Comparison of ENCODE assay signal across 9 cellular contexts in the genomic region with DNA sequence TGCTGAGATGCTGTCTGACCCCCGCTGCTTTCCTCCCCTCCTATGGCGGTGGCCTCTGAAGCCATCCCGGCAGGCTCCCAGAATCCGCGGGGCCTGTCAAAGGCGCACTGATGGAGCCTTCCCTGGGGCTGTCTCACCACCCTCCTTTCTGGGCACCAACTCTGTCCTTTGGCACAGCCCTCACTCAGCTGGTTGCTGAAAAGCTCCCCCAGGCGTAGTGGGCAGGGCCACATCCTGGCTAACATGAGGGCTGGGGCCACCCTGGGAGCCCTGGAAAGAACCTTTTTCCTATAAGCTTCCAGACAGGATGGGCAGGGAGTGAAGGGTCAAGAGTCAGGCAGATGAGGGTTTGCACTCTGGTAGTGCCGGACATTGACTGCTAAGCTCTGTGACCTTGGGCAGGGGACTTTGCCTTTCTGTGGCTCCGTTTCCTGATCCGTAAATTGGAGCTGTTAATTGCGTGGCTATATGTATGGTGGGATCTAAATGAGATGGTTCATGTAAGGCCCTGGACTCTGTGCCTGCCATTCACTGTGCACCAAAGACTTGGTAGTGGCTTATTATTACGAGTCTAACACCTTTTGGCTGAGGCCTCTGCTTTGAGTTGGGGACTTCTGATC. TPM values are rescaled to one million over a fixed set of nuclear protein-coding genes. Genes with fewer than 3 reads are reported as not detected.
A peak's percentile ranks its signal among the peaks of the same experiment; 100 is the strongest.
DNase-seq lines count a peak whose midpoint lies in the region; ATAC-seq and TF ChIP-seq lines count a peak whose summit lies in the region.
"Had no signal": no experiment of that assay in that cellular context is flagged by ENCODE, and none has a peak within 500 bp of the region (broad histone marks: within the 10 kb centered on the region; RNA-seq: fewer than 3 reads in every experiment).

No MANE protein-coding gene starts in this region.

- ATAC-seq in right cardiac atrium, result peak; percentile 6 to 64
- no peak for ATAC-seq in HG02642 (IDR thresholded peaks at IDR 0.05; ENCODE audit: poor library complexity, unreplicated experiment)

- CTCF ChIA-PET in activated CD4-positive, alpha-beta memory T cell treated with anti-CD3 and anti-CD28 coated beads for 36 hours (lab: Charles Lee), result interaction anchor here (0.7 to 3.0 kb wide), 6 partner anchors 13 to 347 kb away, joined by 3 to 16 read pairs (median 6); partner anchors contain the start of gene LASP1NB

- H3K4me1 Mint-ChIP-seq in HFFc6 (ENCODE audit: low read depth), result peaks cover 39% of the 10 kb centered on the region
- H3K4me1 Mint-ChIP-seq in activated CD4-positive, alpha-beta memory T cell treated with anti-CD3 and anti-CD28 coated beads for 36 hours (ENCODE audit: low read depth), result peaks cover 73% of the 10 kb centered on the region

- peak overlapping the region; percentile 67 for H3K27ac Mint-ChIP-seq in HFFc6
- H3K27ac Mint-ChIP-seq in activated CD4-positive, alpha-beta memory T cell treated with anti-CD3 and anti-CD28 coated beads for 36 hours, result peak overlapping the region; percentile 94

- H3K36me3 Mint-ChIP-seq in HFFc6 (ENCODE audit: low read depth), result peaks cover 22% of the 10 kb centered on the region
- H3K36me3 Mint-ChIP-seq in activated CD4-positive, alpha-beta memory T cell treated with anti-CD3 and anti-CD28 coated beads for 36 hours, result peaks cover 34% of the 10 kb centered on the region

- 52% methylated on average over 12 of the region's 12 CpGs for WGBS in right cardiac atrium
- WGBS in spleen, 5 donors, result 42 to 58% (median 56%) methylated on average over 7 to 12 of the region's 12 CpGs

- H3K9me3 ChIP-seq in right cardiac atrium (ENCODE audit: control insufficient read depth, low read length) (no peaks in the 10 kb centered on the region), spleen (no peaks in the 10 kb centered on the region)

- peaks cover 14% of the 10 kb centered on the region for H3K27me3 Mint-ChIP-seq in HFFc6 (ENCODE audit: insufficient read depth)
- H3K27me3 Mint-ChIP-seq in activated CD4-positive, alpha-beta memory T cell treated with anti-CD3 and anti-CD28 coated beads for 36 hours, result no peaks in the 10 kb centered on the region

- H3K27ac ChIP-seq in right cardiac atrium (ENCODE audit: low read length) (peak overlapping the region; percentile 62), spleen (peak overlapping the region; percentile 83 to 95 (median 88))

- H3K4me1 ChIP-seq in right cardiac atrium (ENCODE audit: control insufficient read depth, insufficient read depth, low read length) (peaks cover 47% of the 10 kb centered on the region), spleen (peaks cover 75 to 100% (median 98%) of the 10 kb centered on the region in 6 donors)

- TF ChIP-seq CTCF in HFFc6 (IDR thresholded peaks at IDR 0.05), result no peak
- TF ChIP-seq CTCF in spleen (IDR thresholded peaks at IDR 0.05 in 8 of 11, conservative IDR thresholded peaks at IDR 0.05 in 3 of 11), result no peak

- intact Hi-C loops in activated CD4-positive, alpha-beta memory T cell treated with anti-CD3 and anti-CD28 coated beads for 36 hours (cut with micrococcal nuclease), result loop anchor here (1.0 to 10.0 kb wide), 3 partner anchors 28 to 72 kb away; partner anchors contain the start of gene CWC25
- intact Hi-C loops in right cardiac atrium (cut with DNase I) (no loop called here), spleen (cut with DNase I; ENCODE audit: low total_unique reads) (no loop called here)

- H3K36me3 ChIP-seq in spleen, result peaks cover 0 to 98% (median 13%) of the 10 kb centered on the region in 6 donors

- H3K27me3 ChIP-seq in right cardiac atrium (ENCODE audit: control insufficient read depth, insufficient read depth) (no peaks in the 10 kb centered on the region), spleen (replicated peaks in 1 of 7) (no peaks in the 10 kb centered on the region)

- H3K4me3 Mint-ChIP-seq in HFFc6, result no peak overlapping the region; the same call in 1 of the 2 replicates
- H3K4me3 Mint-ChIP-seq in activated CD4-positive, alpha-beta memory T cell treated with anti-CD3 and anti-CD28 coated beads for 36 hours, result peak overlapping the region; percentile 58

- no peaks in the 10 kb centered on the region for H3K9me3 Mint-ChIP-seq in HFFc6
- no peaks in the 10 kb centered on the region for H3K9me3 Mint-ChIP-seq in activated CD4-positive, alpha-beta memory T cell treated with anti-CD3 and anti-CD28 coated beads for 36 hours

- DNase-seq in HFFc6 (no peak), right cardiac atrium (peak in 2 of 3 donors; percentile 66 to 81), spleen (peak; percentile 84), NCI-H226 (no peak), NCI-H2171 (lab: John Stamatoyannopoulos, UW) (no peak), HCEC 1CT (no peak)
- no peak for DNase-seq in activated CD4-positive, alpha-beta memory T cell treated with anti-CD3 and anti-CD28 coated beads for 36 hours
- DNase-seq: NCI-H526 treated with DMSO at 0.1 percent for 48 hours had no signal

- no peak for TF ChIP-seq POLR2A in spleen (IDR thresholded peaks at IDR 0.05)

- POLR2A ChIA-PET in activated CD4-positive, alpha-beta memory T cell treated with anti-CD3 and anti-CD28 coated beads for 36 hours (lab: Charles Lee), result interaction anchor here (0.9 to 3.1 kb wide), 7 partner anchors 16 to 255 kb away, joined by 3 to 31 read pairs (median 5); partner anchors contain the start of genes CWC25, LASP1 and RPL23

- H3K4me3 ChIP-seq in right cardiac atrium (ENCODE audit: low read length) (no peak overlapping the region), spleen (peak overlapping the region in 3 of 8 donors; percentile 28 to 65 (median 29))

RNA-seq across cellular contexts. Expression of gene LASP1, which starts 27.9 kb away (rescaled TPM):
- total RNA-seq in HFFc6 (2021; fragmentation: NEBNext Ultra II Directional; extraction: Animal tissue kit (Norgen Biotek cat#: 25700)), result 100 to 1,000 TPM; 428 to 517 (median 484) TPM
- 100 to 1,000 TPM; 134 to 139 TPM for total RNA-seq in activated CD4-positive, alpha-beta memory T cell treated with anti-CD3 and anti-CD28 coated beads for 36 hours
- total RNA-seq in right cardiac atrium (10 to 100 TPM; 29.2 to 39.6 (median 35.8) TPM), spleen (100 to 1,000 TPM; 117 to 196 (median 154) TPM)
- polyA plus RNA-seq in right cardiac atrium (23.8 TPM), spleen (10 to 100 TPM; 38.8 to 84.3 (median 45.6) TPM)

RNA-seq across cellular contexts. Expression of gene RPL23, which starts 44.3 kb away (rescaled TPM):
- 1,000 to 10,000 TPM; 1,099 to 1,402 (median 1,310) TPM for total RNA-seq in HFFc6 (2021; fragmentation: NEBNext Ultra II Directional; extraction: Animal tissue kit (Norgen Biotek cat#: 25700))
- 1,000 to 10,000 TPM; 1,774 to 1,791 TPM for total RNA-seq in activated CD4-positive, alpha-beta memory T cell treated with anti-CD3 and anti-CD28 coated beads for 36 hours
- 100 to 1,000 TPM; 830 to 995 (median 880) TPM for total RNA-seq in right cardiac atrium
- 1,847 TPM for polyA plus RNA-seq in right cardiac atrium
- total RNA-seq in spleen, result 1,000 to 10,000 TPM; 1,006 to 1,826 (median 1,444) TPM
- polyA plus RNA-seq in spleen, result 1,000 to 10,000 TPM; 5,045 to 6,883 (median 6,622) TPM

Comparison
In these comparisons a context has a peak if more than half of its experiments do, and no peak if none do; other contexts are left out.
1. DNase-seq: peak in right cardiac atrium (2 of 3) and spleen (single experiment); none in HFFc6 (single experiment), activated CD4-positive, alpha-beta memory T cell treated with anti-CD3 and anti-CD28 coated beads for 36 hours (single experiment), NCI-H226 (single experiment), NCI-H2171 (single experiment) and HCEC 1CT (single experiment).